9 cellular contexts compared by ENCODE assay signal in genomic region chr4:134867027-134867426, GRCh38.
"Had no signal": no experiment of that assay in that cellular context is flagged by ENCODE, and none has a peak within 500 bp of the region (broad histone marks: within the 10 kb centered on the region; RNA-seq: fewer than 3 reads in every experiment).

No MANE protein-coding gene starts in this region.

- H3K4me3 ChIP-seq: GM23248, GM23338, HAP-1 had no signal

- DNase-seq: GM23248, GOT3, H7, H9, HCEC 1CT, HFFc6 had no signal

- H3K27ac ChIP-seq: GM23248 had no signal

- ATAC-seq: GM23338, HCT116 had no signal

- H3K9me3 ChIP-seq: HAP-1 had no signal

- H3K4me2 ChIP-seq: GM23338 had no signal

- H3K9ac ChIP-seq: GM23248 had no signal

- H3K4me1 ChIP-seq: HAP-1 had no signal

- H3K36me3 ChIP-seq: HAP-1 had no signal

- H2AFZ ChIP-seq: GM23248, GM23338 had no signal
